ENCODE assay signal across 29 cellular contexts in the genomic region with DNA sequence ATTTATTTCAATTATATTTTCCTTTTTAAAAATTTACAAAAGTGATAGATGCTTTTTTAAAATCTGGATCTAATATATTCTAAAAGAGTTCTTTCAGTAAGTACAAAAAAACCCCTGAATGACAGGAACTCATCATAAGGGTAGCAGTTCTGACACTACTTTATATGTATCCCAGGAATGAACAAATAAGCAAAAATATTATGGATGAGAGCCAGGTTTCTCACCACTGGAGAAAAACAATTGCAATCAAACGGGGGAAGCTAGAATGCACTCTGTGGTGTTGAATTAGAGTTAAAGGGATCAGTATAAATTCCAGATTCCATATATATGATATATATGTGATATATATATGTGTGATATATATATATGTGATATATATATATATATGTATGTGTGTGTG.
"Had no signal": no experiment of that assay in that cellular context is flagged by ENCODE, and none has a peak within 500 bp of the region (broad histone marks: within the 10 kb centered on the region; RNA-seq: fewer than 3 reads in every experiment).

No MANE protein-coding gene starts in this region.

- H3K9me3 ChIP-seq: body of pancreas, colonic mucosa, esophagus squamous epithelium, gastroesophageal sphincter had no signal

- DNase-seq: activated B cell treated with CpG ODN at 0.5 μM for 24 hours; activated CD4-positive, alpha-beta T cell treated with anti-CD3 and anti-CD28 coated beads for 48 hours; activated CD4-positive, alpha-beta T cell treated with anti-CD3 and anti-CD28 coated beads, Interleukin-2, amount 50 U/mL, for 1 hour; activated CD4-positive, alpha-beta T cell treated with anti-CD3 and anti-CD28 coated beads, Interleukin-2, amount 50 U/mL, for 48 hours; activated CD8-positive, alpha-beta memory T cell treated with anti-CD3 and anti-CD28 coated beads for 24 hours; activated CD8-positive, alpha-beta T cell treated with anti-CD3 and anti-CD28 coated beads for 36 hours; activated effector memory CD4-positive, alpha-beta T cell treated with Interleukin-2 at 50 U/mL for 16 hours; activated gamma-delta T cell treated with Interleukin-2 at 50 U/mL for 16 hours; activated naive CD4-positive, alpha-beta T cell treated with anti-CD3 and anti-CD28 coated beads, Interleukin-2, amount 50 U/mL, for 16 hours; activated naive CD4-positive, alpha-beta T cell treated with Interleukin-2 at 50 U/mL for 16 hours; activated T-cell treated with anti-CD3 and anti-CD28 coated beads, Interleukin-2, amount 50 U/mL, for 4 hours; amygdala; aorta; body of pancreas; central memory CD4-positive, alpha-beta T cell; cerebellar nuclear complex; colonic mucosa; effector CD4-positive, alpha-beta T cell; esophagus squamous epithelium; foreskin melanocyte; T-helper 1 cell; T-helper 17 cell; T1000; WERI-Rb-1 had no signal

- H3K27ac ChIP-seq: body of pancreas, colonic mucosa, epithelial cell of prostate, esophagus squamous epithelium, gastroesophageal sphincter, WERI-Rb-1 had no signal

- H3K36me3 ChIP-seq: colonic mucosa, esophagus squamous epithelium, gastroesophageal sphincter, WERI-Rb-1 had no signal

- H3K4me1 ChIP-seq: body of pancreas, colonic mucosa, gastroesophageal sphincter had no signal

- H3K4me3 ChIP-seq: body of pancreas, colonic mucosa, esophagus squamous epithelium, gastroesophageal sphincter had no signal

- ATAC-seq: activated CD4-positive, CD25-positive, alpha-beta regulatory T cell treated with anti-CD3 and anti-CD28 coated beads, Interleukin-2, amount 50 U/mL, for 24 hours; activated CD8-positive, alpha-beta T cell treated with anti-CD3 and anti-CD28 coated beads for 36 hours; activated T-cell treated with anti-CD3 and anti-CD28 coated beads, Interleukin-2, amount 50 U/mL, for 4 hours; activated T-helper 17 cell treated with anti-CD3 and anti-CD28 coated beads, Interleukin-2, amount 50 U/mL, for 72 hours; body of pancreas; gastroesophageal sphincter; T-helper 17 cell had no signal

- FAIRE-seq: endometrium had no signal

- H3K27me3 ChIP-seq: body of pancreas, colonic mucosa, esophagus squamous epithelium had no signal
